ENCODE assay signal across 9 cellular contexts in the genomic region with DNA sequence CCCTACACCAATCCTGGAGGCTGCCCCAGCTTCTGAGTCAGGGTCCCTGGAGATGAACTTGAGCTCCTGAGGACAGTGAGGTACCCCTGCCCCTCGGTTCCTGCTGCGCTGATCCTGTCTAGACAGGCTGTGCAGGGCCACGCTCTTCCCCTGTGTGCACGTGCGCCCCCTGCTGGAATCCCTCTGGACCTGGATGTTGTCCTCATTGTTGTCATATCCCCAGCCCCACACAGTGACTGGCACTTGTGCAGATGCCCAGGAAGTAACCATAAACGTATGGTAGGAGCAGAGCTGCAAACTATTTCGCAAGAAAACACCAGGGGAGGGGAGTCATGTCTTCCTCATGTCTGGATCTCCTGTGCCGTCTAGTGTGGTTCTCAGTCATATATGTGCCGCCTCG.
DNase-seq lines count a peak whose midpoint lies in the region; ATAC-seq, FAIRE-seq and TF ChIP-seq lines count a peak whose summit lies in the region.
"Had no signal": no experiment of that assay in that cellular context is flagged by ENCODE, and none has a peak within 500 bp of the region (broad histone marks: within the 10 kb centered on the region; RNA-seq: fewer than 3 reads in every experiment).

No MANE protein-coding gene starts in this region.

- peaks cover 0 to 2% of the 10 kb centered on the region in 2 donors for H3K27me3 Mint-ChIP-seq in CD4-positive, alpha-beta memory T cell
- peaks cover 0 to 14% (median 0%) of the 10 kb centered on the region in 5 donors for H3K27me3 Mint-ChIP-seq in naive thymus-derived CD4-positive, alpha-beta T cell

- peaks cover 0 to 2% (median under 1%) of the 10 kb centered on the region in 4 donors for H3K4me1 Mint-ChIP-seq in CD4-positive, alpha-beta memory T cell
- peaks cover 0 to 2% (median 0%) of the 10 kb centered on the region in 7 donors for H3K4me1 Mint-ChIP-seq in naive thymus-derived CD4-positive, alpha-beta T cell

- H3K23me2 ChIP-seq in H1 (ENCODE audit: low read depth, low read length) = no peaks in the 10 kb centered on the region

- no peak overlapping the region for H3K27ac Mint-ChIP-seq in CD4-positive, alpha-beta memory T cell
- no peak overlapping the region for H3K27ac Mint-ChIP-seq in naive thymus-derived CD4-positive, alpha-beta T cell

- no peak overlapping the region for H2BK5ac ChIP-seq in H1 (ENCODE audit: low read depth, low read length)

- no peak for TF ChIP-seq EP300 in H1 (IDR thresholded peaks at IDR 0.05; ENCODE audit: borderline replicate concordance in 1 of 2, low read depth in 2 of 2, low read length in 2 of 2)

- intact Hi-C loops in CD4-positive, alpha-beta memory T cell (cut with micrococcal nuclease) = no loop called here
- intact Hi-C loops in naive thymus-derived CD4-positive, alpha-beta T cell (cut with micrococcal nuclease) = loop anchor here in 1 of 2 donors (2.0 kb wide), 1 partner anchor 253 kb away; no protein-coding TSS in a partner anchor

- no peak overlapping the region for H3K23ac ChIP-seq in H1 (ENCODE audit: insufficient read length)

- H3K36me3 Mint-ChIP-seq in CD4-positive, alpha-beta memory T cell = no peaks in the 10 kb centered on the region
- peaks cover 0 to 5% (median 0%) of the 10 kb centered on the region in 5 donors for H3K36me3 Mint-ChIP-seq in naive thymus-derived CD4-positive, alpha-beta T cell

- no peak overlapping the region for H3K4me3 ChIP-seq in CD4-positive, alpha-beta memory T cell (ENCODE audit: low read length in 2 of 2)
- no peak overlapping the region for H3K4me3 ChIP-seq in H1 (ENCODE audit: extremely low read depth in 1 of 4, insufficient read depth in 2 of 4, low read depth in 3 of 4, low read length in 4 of 4)
- no peak overlapping the region for H3K4me3 ChIP-seq in naive thymus-derived CD4-positive, alpha-beta T cell (ENCODE audit: low read length)

- H4K5ac ChIP-seq in H1 (ENCODE audit: insufficient read length, low read depth, low read length) = no peak overlapping the region

- H2BK12ac ChIP-seq in H1 (ENCODE audit: low read depth, low read length) = no peak overlapping the region

- no peak overlapping the region for H3K18ac ChIP-seq in H1 (ENCODE audit: extremely low read depth, low read length)

- no peak overlapping the region for H4K91ac ChIP-seq in H1 (replicated peaks; ENCODE audit: insufficient read length, low read length)

- no peaks in the 10 kb centered on the region for H4K20me1 ChIP-seq in H1 (replicated peaks in 1 of 2; ENCODE audit: control insufficient read depth in 1 of 2, insufficient read depth in 2 of 2, low read length in 2 of 2)

- H2BK15ac ChIP-seq in H1 (ENCODE audit: low read length) = no peak overlapping the region

- TF ChIP-seq POLR2A in H1 (IDR thresholded peaks at IDR 0.05; ENCODE audit: control extremely low read depth in 1 of 2, low read depth in 2 of 2, low read length in 2 of 2) = no peak

- H3K9me3 Mint-ChIP-seq in CD4-positive, alpha-beta memory T cell = peaks cover 0 to 37% (median 31%) of the 10 kb centered on the region in 8 donors
- peaks cover 0 to 42% (median 14%) of the 10 kb centered on the region in 11 donors for H3K9me3 Mint-ChIP-seq in naive thymus-derived CD4-positive, alpha-beta T cell

- H3K9ac ChIP-seq in H1 (replicated peaks in 1 of 4; ENCODE audit: extremely low read depth in 1 of 4, low read depth in 3 of 4, low read length in 3 of 4) = no peak overlapping the region

- 55% methylated on average over 10 of the region's 10 CpGs; no CpG with 5 or more reads in 1 of the 2 experiments for WGBS in H1 (ENCODE audit: extremely low coverage in 1 of 2, insufficient coverage in 1 of 2, insufficient read length in 1 of 2, insufficient replicate concordance in 2 of 2, low coverage in 1 of 2, low lambda C conversion rate in 2 of 2, missing lambda C conversion rate in 1 of 2), 2 experiments

- FAIRE-seq in H1 (lab: Jason Lieb, UNC) = no peak
- FAIRE-seq: islet of Langerhans had no signal

- H3K4me3 Mint-ChIP-seq in CD4-positive, alpha-beta memory T cell = no peak overlapping the region
- H3K4me3 Mint-ChIP-seq in naive thymus-derived CD4-positive, alpha-beta T cell = no peak overlapping the region

- no peak overlapping the region; the same call in 1 of the 2 replicates for H4K8ac ChIP-seq in H1 (ENCODE audit: extremely low read depth, insufficient read depth, low read length)

- TF ChIP-seq CTCF in VCaP (conservative IDR thresholded peaks at IDR 0.05) (peak; percentile 64), H1 (IDR thresholded peaks at IDR 0.05; ENCODE audit: control extremely low read depth in 1 of 3, insufficient read depth in 1 of 3, low read depth in 1 of 3, low read length in 3 of 3) (peak; percentile 81 to 88 (median 82))

- peak; percentile 53 for ATAC-seq in naive thymus-derived CD4-positive, alpha-beta T cell
- no peak for ATAC-seq in GM18520 (IDR thresholded peaks at IDR 0.05; ENCODE audit: unreplicated experiment)
- ATAC-seq in GM19455 (IDR thresholded peaks at IDR 0.05; ENCODE audit: unreplicated experiment) = no peak
- ATAC-seq in HG02623 (IDR thresholded peaks at IDR 0.05; ENCODE audit: unreplicated experiment) = no peak

- H3K27ac ChIP-seq in CD4-positive, alpha-beta memory T cell (ENCODE audit: low read depth, low read length) = no peak overlapping the region
- no peak overlapping the region for H3K27ac ChIP-seq in VCaP
- H3K27ac ChIP-seq in H1 (ENCODE audit: low read depth, low read length) = no peak overlapping the region
- H3K27ac ChIP-seq in naive thymus-derived CD4-positive, alpha-beta T cell (ENCODE audit: low read depth, low read length) = no peak overlapping the region

- H3K14ac ChIP-seq in H1 (ENCODE audit: insufficient read length) = no peak overlapping the region

- CTCF ChIA-PET in CD4-positive, alpha-beta memory T cell (lab: Charles Lee; ENCODE audit: partially characterized antibody) = interaction anchor here (0.9 to 1.3 kb wide), 2 partner anchors 15 to 252 kb away, joined by 3 read pairs; no protein-coding TSS in a partner anchor
- CTCF ChIA-PET in H1 (lab: Charles Lee; ENCODE audit: partially characterized antibody) = interaction anchor here (0.6 to 2.6 kb wide), 49 partner anchors 10 to 430 kb away, joined by 3 to 21 read pairs (median 4); a partner anchor contains a TSS
- CTCF ChIA-PET in naive thymus-derived CD4-positive, alpha-beta T cell (lab: Charles Lee) = interaction anchor here (0.9 kb wide), 1 partner anchor 131 kb away, joined by 3 read pairs; no protein-coding TSS in a partner anchor

- H3K36me3 ChIP-seq in CD4-positive, alpha-beta memory T cell (ENCODE audit: insufficient read depth, low read length) = no peaks in the 10 kb centered on the region
- no peaks in the 10 kb centered on the region for H3K36me3 ChIP-seq in H1 (ENCODE audit: control insufficient read depth in 2 of 4, insufficient read depth in 4 of 4, low read length in 3 of 4)
- no peaks in the 10 kb centered on the region for H3K36me3 ChIP-seq in naive thymus-derived CD4-positive, alpha-beta T cell (ENCODE audit: control insufficient read depth in 2 of 3, insufficient read depth in 3 of 3, low read length in 3 of 3)

- H3K79me2 ChIP-seq in H1 (ENCODE audit: control insufficient read depth in 1 of 2, insufficient read depth in 2 of 2, low read length in 2 of 2) = no peaks in the 10 kb centered on the region

- H2BK120ac ChIP-seq in H1 (replicated peaks; ENCODE audit: low read depth, low read length) = no peak overlapping the region

- no peak overlapping the region for H2BK20ac ChIP-seq in H1 (ENCODE audit: low read length)

- no peak overlapping the region for H3K4me2 ChIP-seq in H1 (ENCODE audit: insufficient read depth in 1 of 2, low read depth in 2 of 2, low read length in 2 of 2)

- H3K9me3 ChIP-seq in CD4-positive, alpha-beta memory T cell (ENCODE audit: control insufficient read depth in 1 of 2, low read length in 2 of 2) = peaks cover 0 to 10% of the 10 kb centered on the region in 2 donors
- peaks cover 0 to 3% of the 10 kb centered on the region in 2 experiments; a peak in 1 of 4 replicates for H3K9me3 ChIP-seq in H1 (ENCODE audit: insufficient read depth in 2 of 2, low read depth in 1 of 2, low read length in 1 of 2)
- peaks cover 0 to 6% (median 0%) of the 10 kb centered on the region in 3 experiments for H3K9me3 ChIP-seq in naive thymus-derived CD4-positive, alpha-beta T cell (ENCODE audit: control insufficient read depth in 2 of 3, low read length in 3 of 3)

- TF ChIP-seq RAD21 in H1 (IDR thresholded peaks at IDR 0.05 in 1 of 2, conservative IDR thresholded peaks at IDR 0.05 in 1 of 2; ENCODE audit: low read depth in 2 of 2, low read length in 2 of 2) = peak; percentile 69 to 78

- H3K27me3 ChIP-seq in CD4-positive, alpha-beta memory T cell (ENCODE audit: insufficient read depth, low read length) = no peaks in the 10 kb centered on the region
- no peaks in the 10 kb centered on the region for H3K27me3 ChIP-seq in H1 (replicated peaks in 1 of 4; ENCODE audit: control insufficient read depth in 3 of 4, extremely low read depth in 1 of 4, insufficient read depth in 3 of 4, low read length in 3 of 4)
- no peaks in the 10 kb centered on the region for H3K27me3 ChIP-seq in naive thymus-derived CD4-positive, alpha-beta T cell (ENCODE audit: control insufficient read depth in 2 of 2, insufficient read depth in 2 of 2, low read length in 2 of 2)

- no peaks in the 10 kb centered on the region for H3K79me1 ChIP-seq in H1 (ENCODE audit: low read depth, low read length)

- no peak overlapping the region for H3K56ac ChIP-seq in H1 (replicated peaks; ENCODE audit: insufficient read length, low read depth, low read length)

- no peak overlapping the region for H2AK5ac ChIP-seq in H1 (ENCODE audit: low read depth, low read length)

- H3K4me1 ChIP-seq in CD4-positive, alpha-beta memory T cell (ENCODE audit: insufficient read depth, low read length) = no peaks in the 10 kb centered on the region
- H3K4me1 ChIP-seq in H1 (replicated peaks in 1 of 4; ENCODE audit: control insufficient read depth in 3 of 4, insufficient read depth in 4 of 4, low read length in 3 of 4) = no peaks in the 10 kb centered on the region
- no peaks in the 10 kb centered on the region for H3K4me1 ChIP-seq in naive thymus-derived CD4-positive, alpha-beta T cell (ENCODE audit: control insufficient read depth in 2 of 2, insufficient read depth in 2 of 2, low read length in 2 of 2)

- POLR2A ChIA-PET in CD4-positive, alpha-beta memory T cell (lab: Charles Lee; ENCODE audit: partially characterized antibody) = no interaction called here
- POLR2A ChIA-PET in H1 (lab: Charles Lee; ENCODE audit: partially characterized antibody) = interaction anchor here (0.8 to 1.3 kb wide), 2 partner anchors 32 to 97 kb away, joined by 3 read pairs; no protein-coding TSS in a partner anchor
- POLR2A ChIA-PET in naive thymus-derived CD4-positive, alpha-beta T cell (lab: Charles Lee) = no interaction called here

- H3K4ac ChIP-seq in H1 (replicated peaks; ENCODE audit: insufficient read length, low read depth, low read length) = no peak overlapping the region

- no peak overlapping the region for H2AFZ ChIP-seq in H1 (ENCODE audit: low read length)

- peak in 4 of 5 donors; percentile 6 to 11 (median 9) for DNase-seq in CD4-positive, alpha-beta memory T cell
- DNase-seq in LHCN-M2 (ENCODE audit: low read depth) (peak; percentile 39), H1 (ENCODE audit: low read depth in 1 of 2, low spot score in 2 of 2) (peak in 1 of 2 experiments; percentile 94)
- peak in 3 of 9 donors; percentile 10 to 60 (median 12) for DNase-seq in naive thymus-derived CD4-positive, alpha-beta T cell

TF ChIP-seq in H1, 55 proteins besides CTCF, POLR2A, EP300 and RAD21 (continues in another document):
- TF ChIP-seq CEBPB (IDR thresholded peaks at IDR 0.05; ENCODE audit: low read depth, low read length) = peak; percentile 27; the same call in 1 of the 2 replicates
